9 cellular contexts compared by ENCODE assay signal in genomic region chr6:169452117-169452868, GRCh38.
DNase-seq lines count a peak whose midpoint lies in the region; ATAC-seq and TF ChIP-seq lines count a peak whose summit lies in the region.
"Had no signal": no experiment of that assay in that cellular context is flagged by ENCODE, and none has a peak within 500 bp of the region (broad histone marks: within the 10 kb centered on the region; RNA-seq: fewer than 3 reads in every experiment).

No MANE protein-coding gene starts in this region.

- H3K36me3 Mint-ChIP-seq in mesothelial cell of epicardium: no peaks in the 10 kb centered on the region

- DNase-seq in ELR (ENCODE audit: low read depth): peak; percentile 95
- peak; percentile 86 for DNase-seq in adipocyte (ENCODE audit: low read depth)
- DNase-seq in right cardiac atrium: peak; percentile 89 to 92 (median 89)
- peak; percentile 35 for DNase-seq in skeletal muscle cell (ENCODE audit: low read depth)
- DNase-seq in erythroblast (lab: John Stamatoyannopoulos, UW): no peak
- DNase-seq in SKM-1 (lab: John Stamatoyannopoulos, UW; ENCODE audit: unreplicated experiment): no peak
- no peak for DNase-seq in mesothelial cell of epicardium (ENCODE audit: low spot score in 2 of 2, unreplicated experiment in 2 of 2)
- DNase-seq: NCI-H446 had no signal

- ATAC-seq in right cardiac atrium: peak; percentile 95 to 98
- no peak for ATAC-seq in activated CD4-positive, CD25-positive, alpha-beta regulatory T cell treated with anti-CD3 and anti-CD28 coated beads, Interleukin-2, amount 50 U/mL, for 24 hours

- peaks cover 33% of the 10 kb centered on the region for H3K4me1 ChIP-seq in adipocyte (ENCODE audit: control insufficient read depth, insufficient read depth, low read length)
- H3K4me1 ChIP-seq in right cardiac atrium (ENCODE audit: control insufficient read depth, insufficient read depth, low read length): no peaks in the 10 kb centered on the region

- no peaks in the 10 kb centered on the region for H3K27me3 Mint-ChIP-seq in mesothelial cell of epicardium (ENCODE audit: low read depth)

- no peak for TF ChIP-seq POLR2A in erythroblast (IDR thresholded peaks at IDR 0.05; ENCODE audit: low read length)

- peak overlapping the region; percentile 80 for H3K9ac ChIP-seq in adipocyte (ENCODE audit: low read length)

- H3K36me3 ChIP-seq in adipocyte (ENCODE audit: control insufficient read depth, insufficient read depth, low read length, severe bottlenecking): no peaks in the 10 kb centered on the region

- no peak overlapping the region for H3K4me3 Mint-ChIP-seq in mesothelial cell of epicardium

- 54% methylated on average over 36 of the region's 36 CpGs for WGBS in right cardiac atrium

- H3K27ac Mint-ChIP-seq in mesothelial cell of epicardium: no peak overlapping the region

- no peaks in the 10 kb centered on the region for H3K9me3 ChIP-seq in adipocyte (ENCODE audit: control insufficient read depth, low read length)
- no peaks in the 10 kb centered on the region for H3K9me3 ChIP-seq in right cardiac atrium (ENCODE audit: control insufficient read depth, low read length)

- no peak for TF ChIP-seq CTCF in mesothelial cell of epicardium (IDR thresholded peaks at IDR 0.05; ENCODE audit: unreplicated experiment)

- H3K4me3 ChIP-seq in adipocyte (ENCODE audit: low read length) (peak overlapping the region; percentile 72), right cardiac atrium (ENCODE audit: low read length) (peak overlapping the region; percentile 16), skeletal muscle cell (ENCODE audit: low read depth, low read length) (no peak overlapping the region)

- H3K27me3 ChIP-seq in adipocyte (replicated peaks; ENCODE audit: control insufficient read depth, insufficient read depth, low read length) (no peaks in the 10 kb centered on the region), right cardiac atrium (ENCODE audit: control insufficient read depth, insufficient read depth) (no peaks in the 10 kb centered on the region)

- intact Hi-C loops in right cardiac atrium (cut with DNase I): no loop called here

- peaks cover 11% of the 10 kb centered on the region for H3K4me1 Mint-ChIP-seq in mesothelial cell of epicardium

- no peaks in the 10 kb centered on the region for H3K9me3 Mint-ChIP-seq in mesothelial cell of epicardium

- peak overlapping the region; percentile 77 for H3K27ac ChIP-seq in right cardiac atrium (ENCODE audit: low read length)

Comparison
In these comparisons a context has a peak if more than half of its experiments do, and no peak if none do; other contexts are left out.
1. DNase-seq: peak in ELR (single experiment), adipocyte (single experiment), right cardiac atrium (3 of 3) and skeletal muscle cell (single experiment); none in erythroblast (0 of 2), SKM-1 (single experiment) and mesothelial cell of epicardium (0 of 2).
2. ATAC-seq: peak in right cardiac atrium (2 of 2); none in activated CD4-positive, CD25-positive, alpha-beta regulatory T cell treated with anti-CD3 and anti-CD28 coated beads, Interleukin-2, amount 50 U/mL, for 24 hours (0 of 2).